Comparison of ENCODE assay signal across 8 cellular contexts in genomic region chr1:179025975-179026812, GRCh38. TPM values are rescaled to one million over a fixed set of nuclear protein-coding genes. Genes with fewer than 3 reads are reported as not detected.
DNase-seq lines count a peak whose midpoint lies in the region; ATAC-seq and TF ChIP-seq lines count a peak whose summit lies in the region.

No MANE protein-coding gene starts in this region.

- intact Hi-C loops in testis (cut with DNase I; ENCODE audit: low total_unique reads): no loop called here

- H3K4me1 ChIP-seq in testis: peaks cover 26% of the 10 kb centered on the region

- peak in 1 of 3 experiments; percentile 10 for TF ChIP-seq CTCF in testis (IDR thresholded peaks at IDR 0.05)

- H3K27me3 ChIP-seq in testis: no peaks in the 10 kb centered on the region

- no peaks in the 10 kb centered on the region for H3K36me3 ChIP-seq in testis (ENCODE audit: low read depth, missing control alignments)

- peak; percentile 66 for ATAC-seq in GM21619 (IDR thresholded peaks at IDR 0.05; ENCODE audit: unreplicated experiment)

- no peaks in the 10 kb centered on the region for H3K9me3 ChIP-seq in testis

- DNase-seq in EH (ENCODE audit: low read depth) (peak; percentile 65), activated gamma-delta T cell (lab: John Stamatoyannopoulos, UW) (peak; percentile 79), foreskin melanocyte (peak; percentile 44), nucleus accumbens (lab: John Stamatoyannopoulos, UW) (peak in 51 of 56 donors; percentile 10 to 85 (median 63)), testis (peak; percentile 74)
- DNase-seq in Jurkat, Clone E6-1 (ENCODE audit: low read depth, low spot score): peak; percentile 66

- TF ChIP-seq POLR2A in Raji (IDR thresholded peaks at IDR 0.05; ENCODE audit: insufficient read depth, low read depth, low read length) (peak; percentile 85), testis (IDR thresholded peaks at IDR 0.05) (no peak)

- H3K27ac ChIP-seq in testis: peak overlapping the region; percentile 88 to 96

- WGBS in testis, 2 donors: 0% methylated on average over 15 to 18 of the region's 110 CpGs

- peak overlapping the region; percentile 79 for H3K4me3 ChIP-seq in Jurkat, Clone E6-1 (ENCODE audit: low read length)
- peak overlapping the region; percentile 94 to 95 for H3K4me3 ChIP-seq in testis

RNA-seq across cellular contexts. Expression of gene FAM20B, which starts 0.5 kb away (rescaled TPM):
- polyA plus RNA-seq in Jurkat, Clone E6-1 (2012; ENCODE audit: insufficient read depth, insufficient read length): 13.3 TPM
- total RNA-seq in testis: 10 to 100 TPM; 16.8 to 20.1 TPM
- 22.3 TPM for polyA plus RNA-seq in testis (ENCODE audit: insufficient read depth, low read depth, low replicate concordance)

RNA-seq across cellular contexts. Expression of gene TOR3A, which starts 55.7 kb away (rescaled TPM):
- 16.6 TPM for polyA plus RNA-seq in Jurkat, Clone E6-1 (2012; ENCODE audit: insufficient read depth, insufficient read length)
- 10 to 100 TPM; 16.3 to 17.6 TPM for total RNA-seq in testis
- 10.1 TPM for polyA plus RNA-seq in testis (ENCODE audit: insufficient read depth, low read depth, low replicate concordance)

Comparison
In these comparisons a context has a peak if more than half of its experiments do, and no peak if none do; other contexts are left out.
1. Peak in every context shown above with its lines: DNase-seq, ATAC-seq, H3K4me3 ChIP-seq and H3K27ac ChIP-seq.